17 cellular contexts compared by ENCODE assay signal in genomic region chr14:23557946-23558345, GRCh38. TPM values are rescaled to one million over a fixed set of nuclear protein-coding genes. Genes with fewer than 3 reads are reported as not detected.
DNase-seq lines count a peak whose midpoint lies in the region; ATAC-seq, FAIRE-seq and TF ChIP-seq lines count a peak whose summit lies in the region.
"Had no signal": no experiment of that assay in that cellular context is flagged by ENCODE, and none has a peak within 500 bp of the region (broad histone marks: within the 10 kb centered on the region; RNA-seq: fewer than 3 reads in every experiment).

No MANE protein-coding gene starts in this region.

- no peak overlapping the region for H3K27ac ChIP-seq in HepG2 (ENCODE audit: extremely low read length, insufficient read depth, low read length)
- no peak overlapping the region for H3K27ac ChIP-seq in right lobe of liver

- H3K27me3 ChIP-seq in HepG2 (ENCODE audit: control insufficient read depth in 1 of 2, insufficient read depth in 2 of 2, low read length in 2 of 2), result no peaks in the 10 kb centered on the region; a peak in 1 of 5 replicates
- H3K27me3 ChIP-seq in right lobe of liver, result no peaks in the 10 kb centered on the region
- H3K27me3 ChIP-seq: esophagus squamous epithelium had no signal

- BruUV-seq in HepG2 (replicated peaks; lab: Mats Ljungman, UMichigan), result no TSS peak

- H3K4me1 ChIP-seq in HepG2 (ENCODE audit: insufficient read depth, low read length) (peaks cover 54% of the 10 kb centered on the region), right lobe of liver (peaks cover 0 to 11% (median 3%) of the 10 kb centered on the region in 4 donors)

- H3K27ac Mint-ChIP-seq in T-cell, result peak overlapping the region; percentile 78 to 90
- no peak overlapping the region for H3K27ac Mint-ChIP-seq in glutamatergic neuron (ENCODE audit: unreplicated experiment)

- FAIRE-seq in HepG2 (lab: Jason Lieb, UNC), result no peak
- FAIRE-seq: urothelium cell line had no signal

- H3K4me1 Mint-ChIP-seq in T-cell (peaks cover 31 to 43% (median 38%) of the 10 kb centered on the region in 3 donors), glutamatergic neuron (ENCODE audit: low read depth, unreplicated experiment) (peaks cover 23% of the 10 kb centered on the region)

- H3K4me2 ChIP-seq in HepG2 (ENCODE audit: low read depth, low read length), result no peak overlapping the region

- intact Hi-C loops in HepG2 (cut with micrococcal nuclease; ENCODE audit: unreplicated experiment) (loop anchor here (2.0 to 5.0 kb wide), 2 partner anchors 235 to 291 kb away; no protein-coding TSS in a partner anchor), right lobe of liver (cut with DNase I) (no loop called here), cardiac septum (cut with DNase I) (loop anchor here (2.0 to 10.0 kb wide), 3 partner anchors 89 to 463 kb away; partner anchors contain the start of genes ACIN1, C14orf119, NGDN and PPP1R3E)

- H3K4me3 ChIP-seq in HepG2 (replicated peaks in 1 of 3; ENCODE audit: insufficient read depth in 1 of 3, low read depth in 2 of 3, low read length in 3 of 3) (no peak overlapping the region), right lobe of liver (no peak overlapping the region)
- H3K4me3 ChIP-seq: mucosa of descending colon had no signal

- no peak for ATAC-seq in HepG2
- no peak for ATAC-seq in right lobe of liver
- no peak for ATAC-seq in T-cell (replicated peaks in 1 of 4)
- ATAC-seq: mucosa of descending colon had no signal

- WGBS in HepG2 (ENCODE audit: low lambda C conversion rate), result 97% methylated on average over 1 of the region's 1 CpG
- no CpG with 5 or more reads among the region's 1 CpG for WGBS in right lobe of liver (ENCODE audit: insufficient coverage, low coverage, low lambda C conversion rate, missing lambda C conversion rate)

- H3K36me3 ChIP-seq in HepG2 (replicated peaks in 1 of 2; ENCODE audit: control insufficient read depth in 1 of 2, insufficient read depth in 2 of 2, low read length in 2 of 2), result peaks cover 32 to 39% of the 10 kb centered on the region in 2 experiments
- peaks cover 0 to 18% (median 0%) of the 10 kb centered on the region in 4 donors for H3K36me3 ChIP-seq in right lobe of liver

- in situ Hi-C loops in HepG2 (cut with HindIII; ENCODE audit: extremely low pct_ligation_motif_present, low pct_unique_long_range_greater_than_20kb) (loop anchor here (5.0 kb wide), 2 partner anchors 76 to 236 kb away; partner anchors contain the start of gene PABPN1), KBM-7 (cut with MboI; ENCODE audit: low pct_unique_long_range_greater_than_20kb, low sequenced_read_pairs) (no loop called here)

- H2AFZ ChIP-seq in HepG2 (ENCODE audit: low read length), result no peak overlapping the region

- no peak for TF ChIP-seq RAD21 in HepG2 (CRISPR knock-in tag; IDR thresholded peaks at IDR 0.05)

- H3K9me3 Mint-ChIP-seq in T-cell (no peaks in the 10 kb centered on the region), glutamatergic neuron (ENCODE audit: unreplicated experiment) (peaks cover 7% of the 10 kb centered on the region)

- TF ChIP-seq CTCF in HepG2 (CRISPR knock-in tag; IDR thresholded peaks at IDR 0.05), result no peak
- TF ChIP-seq CTCF in right lobe of liver (IDR thresholded peaks at IDR 0.05), result no peak
- no peak for TF ChIP-seq CTCF in glutamatergic neuron (IDR thresholded peaks at IDR 0.05; ENCODE audit: partially characterized antibody, unreplicated experiment)

- no peak for TF ChIP-seq POLR2A in HepG2 (IDR thresholded peaks at IDR 0.05; ENCODE audit: insufficient read depth in 1 of 2, low read depth in 2 of 2, low read length in 2 of 2)
- TF ChIP-seq POLR2A in right lobe of liver (IDR thresholded peaks at IDR 0.05), result no peak

- H3K9me3 ChIP-seq in HepG2 (ENCODE audit: low read length) (no peaks in the 10 kb centered on the region), right lobe of liver (no peaks in the 10 kb centered on the region)
- H3K9me3 ChIP-seq: esophagus squamous epithelium, mucosa of descending colon had no signal

- peaks cover 21% of the 10 kb centered on the region for H3K36me3 Mint-ChIP-seq in T-cell
- no peaks in the 10 kb centered on the region for H3K36me3 Mint-ChIP-seq in glutamatergic neuron (ENCODE audit: unreplicated experiment)

- peaks cover 9% of the 10 kb centered on the region for H3K79me2 ChIP-seq in HepG2 (ENCODE audit: insufficient read depth, low read length)

- CTCF ChIA-PET in HepG2 (lab: Yijun Ruan, JAX; ENCODE audit: low intra/inter-chr PET ratio, low total read pairs) (interaction anchor here (1.2 to 10.9 kb wide), 3 partner anchors 10 to 77 kb away, joined by 3 to 275 read pairs (median 3); partner anchors contain the start of gene AP1G2), T-cell (lab: Charles Lee) (interaction anchor here (0.6 to 9.2 kb wide), 6 partner anchors 11 to 547 kb away, joined by 3 to 107 read pairs (median 4); no protein-coding TSS in a partner anchor)

- H3K4me3 Mint-ChIP-seq in T-cell (peak overlapping the region; percentile 58 to 97 (median 73)), glutamatergic neuron (ENCODE audit: unreplicated experiment) (peak overlapping the region; percentile 87)

- POLR2A ChIA-PET in HepG2 (lab: Yijun Ruan, JAX), result interaction anchor here (0.7 to 7.6 kb wide), 10 partner anchors 10 to 326 kb away, joined by 3 to 113 read pairs (median 6); partner anchors contain the start of genes AP1G2, DHRS2 and PABPN1
- POLR2A ChIA-PET in T-cell (lab: Charles Lee), result no interaction called here

- peaks cover 9% of the 10 kb centered on the region; the same call in 1 of the 2 replicates for H4K20me1 ChIP-seq in HepG2 (ENCODE audit: insufficient read depth, low read length)

- H3K9ac ChIP-seq in HepG2 (ENCODE audit: insufficient read depth, low read depth, low read length), result no peak overlapping the region

- TF ChIP-seq EP300 in HepG2 (IDR thresholded peaks at IDR 0.05; ENCODE audit: low read depth in 2 of 2, low read length in 2 of 2) (no peak), HepG2 (CRISPR knock-in tag; IDR thresholded peaks at IDR 0.05; ENCODE audit: borderline replicate concordance) (no peak)

- H3K27me3 Mint-ChIP-seq in T-cell, result no peaks in the 10 kb centered on the region
- H3K27me3 Mint-ChIP-seq in glutamatergic neuron (ENCODE audit: unreplicated experiment), result peaks cover 14% of the 10 kb centered on the region

- DNase-seq in HepG2 (ENCODE audit: low spot score), result no peak
- no peak for DNase-seq in right lobe of liver
- no peak for DNase-seq in T-cell
- DNase-seq in glutamatergic neuron, result no peak
- DNase-seq in mucosa of gallbladder (ENCODE audit: low spot score), result no peak
- no peak for DNase-seq in cardiac septum (ENCODE audit: low spot score)
- no peak for DNase-seq in NK-92 (lab: John Stamatoyannopoulos, UW; ENCODE audit: unreplicated experiment)
- DNase-seq in KBM-7, result no peak
- DNase-seq: activated CD8-positive, alpha-beta memory T cell treated with anti-CD3 and anti-CD28 coated beads, Interleukin-2, amount 50 U/mL, for 4 hours; C1 segment of cervical spinal cord; esophagus squamous epithelium; GOT3; IMR-90; mucosa of descending colon; NCI-H1930 had no signal

RNA-seq across cellular contexts. Expression of gene THTPA, which starts 1.9 kb away (rescaled TPM):
- 7.1 and 7.4 TPM in 2 replicates for total RNA-seq in HepG2 (2016; rRNA removed; fragmentation: Illumina TruSeq; extraction: Trizol)
- total RNA-seq in HepG2 (2016; cell fraction: cytosol; rRNA removed; fragmentation: Illumina TruSeq; extraction: Trizol; ENCODE audit: low read depth), result 6.0 and 6.1 TPM in 2 replicates
- total RNA-seq in HepG2 (2016; cell fraction: insoluble cytoplasmic fraction; rRNA removed; fragmentation: Illumina TruSeq; extraction: Trizol), result 7.7 and 8.0 TPM in 2 replicates
- 12.8 and 13.3 TPM in 2 replicates for total RNA-seq in HepG2 (2016; cell fraction: membrane; rRNA removed; fragmentation: Illumina TruSeq; extraction: Trizol)
- total RNA-seq in HepG2 (2016; cell fraction: nucleus; rRNA removed; fragmentation: Illumina TruSeq; extraction: Trizol), result 5.8 and 5.9 TPM in 2 replicates
- 8.2 and 8.7 TPM in 2 replicates for polyA plus RNA-seq in HepG2 (2011; rRNA removed)
- 3.6 and 5.0 TPM in 2 replicates for polyA plus RNA-seq in HepG2 (2011; cell fraction: cytosol; rRNA removed)
- 11.3 and 17.7 TPM in 2 replicates for polyA plus RNA-seq in HepG2 (2011; cell fraction: nucleus; rRNA removed)
- polyA plus RNA-seq in HepG2 (2012), result 3.9 and 4.2 TPM in 2 replicates
- 14.5 and 18.4 TPM in 2 replicates for polyA plus RNA-seq in HepG2 (2016; cell fraction: cytosol; fragmentation: Illumina TruSeq; extraction: Trizol; ENCODE audit: low read depth)
- 11.7 and 13.4 TPM in 2 replicates for polyA plus RNA-seq in HepG2 (2016; cell fraction: insoluble cytoplasmic fraction; fragmentation: Illumina TruSeq; extraction: Trizol; ENCODE audit: low read depth)
- 18.6 and 20.0 TPM in 2 replicates for polyA plus RNA-seq in HepG2 (2016; cell fraction: membrane; fragmentation: Illumina TruSeq; extraction: Trizol; ENCODE audit: low read depth)
- 11.0 and 11.3 TPM in 2 replicates for polyA plus RNA-seq in HepG2 (2016; cell fraction: nucleus; fragmentation: Illumina TruSeq; extraction: Trizol; ENCODE audit: insufficient read depth, low read depth)
- 10.0 and 22.9 TPM in 2 replicates for polyA minus RNA-seq in HepG2 (2011; rRNA and poly(A)+ RNA removed; ENCODE audit: low replicate concordance)
- polyA minus RNA-seq in HepG2 (2011; cell fraction: cytosol; rRNA and poly(A)+ RNA removed), result 2.5 and 3.6 TPM in 2 replicates
- 6.8 and 7.2 TPM in 2 replicates for polyA minus RNA-seq in HepG2 (2011; cell fraction: nucleus; rRNA and poly(A)+ RNA removed)
- 10 to 100 TPM in 4 of 6 experiments, 1 to 10 TPM in 2; 8.2 to 15.0 (median 11.4) TPM for total RNA-seq in right lobe of liver
- total RNA-seq in T-cell, result 10 to 100 TPM; 13.3 to 26.4 (median 20.5) TPM
- total RNA-seq in glutamatergic neuron (ENCODE audit: unreplicated experiment), result 19.3 TPM
- total RNA-seq in mucosa of gallbladder, result 29.1 TPM
- total RNA-seq in cardiac septum, result 17.5 TPM

RNA-seq across cellular contexts. Expression of gene ZFHX2, which starts 6.4 kb away (rescaled TPM):
- total RNA-seq in HepG2 (2016; rRNA removed; fragmentation: Illumina TruSeq; extraction: Trizol) (0.44 and 0.49 TPM in 2 replicates), right lobe of liver (under 1 TPM; 0.33 to 0.83 (median 0.47) TPM), T-cell (1 to 10 TPM in 1 of 5 donors, under 1 TPM in 4; 0.15 to 1.3 (median 0.44) TPM), glutamatergic neuron (ENCODE audit: unreplicated experiment) (39.1 TPM), mucosa of gallbladder (12.5 TPM), cardiac septum (1.3 TPM)
- total RNA-seq in HepG2 (2016; cell fraction: cytosol; rRNA removed; fragmentation: Illumina TruSeq; extraction: Trizol; ENCODE audit: low read depth), result 0.81 and 0.88 TPM in 2 replicates
- 0.39 and 0.40 TPM in 2 replicates for total RNA-seq in HepG2 (2016; cell fraction: insoluble cytoplasmic fraction; rRNA removed; fragmentation: Illumina TruSeq; extraction: Trizol)
- 0.49 and 0.62 TPM in 2 replicates for total RNA-seq in HepG2 (2016; cell fraction: membrane; rRNA removed; fragmentation: Illumina TruSeq; extraction: Trizol)
- total RNA-seq in HepG2 (2016; cell fraction: nucleus; rRNA removed; fragmentation: Illumina TruSeq; extraction: Trizol), result 0.78 and 1.1 TPM in 2 replicates
- polyA plus RNA-seq in HepG2 (2011; rRNA removed), result 0.17 and 0.24 TPM in 2 replicates
- polyA plus RNA-seq in HepG2 (2011; cell fraction: cytosol; rRNA removed), result 0.04 and 0.22 TPM in 2 replicates
- polyA plus RNA-seq in HepG2 (2011; cell fraction: nucleus; rRNA removed), result 1.2 and 1.4 TPM in 2 replicates
- polyA plus RNA-seq in HepG2 (2012), result 0.92 and 0.93 TPM in 2 replicates
- polyA plus RNA-seq in HepG2 (2016; cell fraction: cytosol; fragmentation: Illumina TruSeq; extraction: Trizol; ENCODE audit: low read depth), result 0.29 TPM in 2 replicates
- 0.53 and 0.73 TPM in 2 replicates for polyA plus RNA-seq in HepG2 (2016; cell fraction: insoluble cytoplasmic fraction; fragmentation: Illumina TruSeq; extraction: Trizol; ENCODE audit: low read depth)
- polyA plus RNA-seq in HepG2 (2016; cell fraction: membrane; fragmentation: Illumina TruSeq; extraction: Trizol; ENCODE audit: low read depth), result 0.19 and 0.22 TPM in 2 replicates
- polyA plus RNA-seq in HepG2 (2016; cell fraction: nucleus; fragmentation: Illumina TruSeq; extraction: Trizol; ENCODE audit: insufficient read depth, low read depth), result 0.79 and 1.2 TPM in 2 replicates
- 0.21 and 1.7 TPM in 2 replicates for polyA minus RNA-seq in HepG2 (2011; rRNA and poly(A)+ RNA removed; ENCODE audit: low replicate concordance)
- 0.26 and 1.6 TPM in 2 replicates for polyA minus RNA-seq in HepG2 (2011; cell fraction: cytosol; rRNA and poly(A)+ RNA removed)
- 1.7 and 2.2 TPM in 2 replicates for polyA minus RNA-seq in HepG2 (2011; cell fraction: nucleus; rRNA and poly(A)+ RNA removed)

RNA-seq across cellular contexts. Expression of gene AP1G2, which starts 9.6 kb away (rescaled TPM):
- total RNA-seq in HepG2 (2016; rRNA removed; fragmentation: Illumina TruSeq; extraction: Trizol), result 39.4 and 96.9 TPM in 2 replicates
- total RNA-seq in HepG2 (2016; cell fraction: cytosol; rRNA removed; fragmentation: Illumina TruSeq; extraction: Trizol; ENCODE audit: low read depth), result 27.1 and 29.2 TPM in 2 replicates
- total RNA-seq in HepG2 (2016; cell fraction: insoluble cytoplasmic fraction; rRNA removed; fragmentation: Illumina TruSeq; extraction: Trizol), result 43.1 and 100 TPM in 2 replicates
- total RNA-seq in HepG2 (2016; cell fraction: membrane; rRNA removed; fragmentation: Illumina TruSeq; extraction: Trizol), result 15.6 and 15.9 TPM in 2 replicates
- 143 and 149 TPM in 2 replicates for total RNA-seq in HepG2 (2016; cell fraction: nucleus; rRNA removed; fragmentation: Illumina TruSeq; extraction: Trizol)
- 611 and 685 TPM in 2 replicates for polyA plus RNA-seq in HepG2 (2011; rRNA removed)
- polyA plus RNA-seq in HepG2 (2011; cell fraction: cytosol; rRNA removed), result 118 and 170 TPM in 2 replicates
- polyA plus RNA-seq in HepG2 (2011; cell fraction: nucleus; rRNA removed), result 4,733 and 5,679 TPM in 2 replicates
- polyA plus RNA-seq in HepG2 (2012), result 202 and 318 TPM in 2 replicates
- 12.6 and 13.8 TPM in 2 replicates for polyA plus RNA-seq in HepG2 (2016; cell fraction: cytosol; fragmentation: Illumina TruSeq; extraction: Trizol; ENCODE audit: low read depth)
- 49.4 and 63.1 TPM in 2 replicates for polyA plus RNA-seq in HepG2 (2016; cell fraction: insoluble cytoplasmic fraction; fragmentation: Illumina TruSeq; extraction: Trizol; ENCODE audit: low read depth)
- polyA plus RNA-seq in HepG2 (2016; cell fraction: membrane; fragmentation: Illumina TruSeq; extraction: Trizol; ENCODE audit: low read depth), result 18.9 and 19.4 TPM in 2 replicates
- polyA plus RNA-seq in HepG2 (2016; cell fraction: nucleus; fragmentation: Illumina TruSeq; extraction: Trizol; ENCODE audit: insufficient read depth, low read depth), result 559 and 594 TPM in 2 replicates
- polyA minus RNA-seq in HepG2 (2011; rRNA and poly(A)+ RNA removed; ENCODE audit: low replicate concordance), result 166 and 365 TPM in 2 replicates
- polyA minus RNA-seq in HepG2 (2011; cell fraction: cytosol; rRNA and poly(A)+ RNA removed), result 55.5 and 58.2 TPM in 2 replicates
- polyA minus RNA-seq in HepG2 (2011; cell fraction: nucleus; rRNA and poly(A)+ RNA removed), result 527 and 596 TPM in 2 replicates
- total RNA-seq in right lobe of liver, result 10 to 100 TPM; 13.6 to 25.9 (median 23.0) TPM
- total RNA-seq in T-cell, result 100 to 1,000 TPM; 321 to 526 (median 484) TPM
- total RNA-seq in glutamatergic neuron (ENCODE audit: unreplicated experiment), result 105 TPM
- 294 TPM for total RNA-seq in mucosa of gallbladder
- total RNA-seq in cardiac septum, result 12.8 TPM

RNA-seq across cellular contexts. Expression of gene JPH4, which starts 20.6 kb away (rescaled TPM):
- 0.14 and 0.22 TPM in 2 replicates for total RNA-seq in HepG2 (2016; rRNA removed; fragmentation: Illumina TruSeq; extraction: Trizol)
- total RNA-seq in HepG2 (2016; cell fraction: cytosol; rRNA removed; fragmentation: Illumina TruSeq; extraction: Trizol; ENCODE audit: low read depth), result 0.10 TPM in 1 of 2 replicates, not detected in the other
- total RNA-seq in HepG2 (2016; cell fraction: insoluble cytoplasmic fraction; rRNA removed; fragmentation: Illumina TruSeq; extraction: Trizol), result 0.13 and 0.15 TPM in 2 replicates
- total RNA-seq in HepG2 (2016; cell fraction: membrane; rRNA removed; fragmentation: Illumina TruSeq; extraction: Trizol), result 0.10 and 0.22 TPM in 2 replicates
- total RNA-seq in HepG2 (2016; cell fraction: nucleus; rRNA removed; fragmentation: Illumina TruSeq; extraction: Trizol), result 0.12 and 0.44 TPM in 2 replicates
- 0.08 and 0.16 TPM in 2 replicates for polyA plus RNA-seq in HepG2 (2011; rRNA removed)
- 0.15 and 0.18 TPM in 2 replicates for polyA plus RNA-seq in HepG2 (2011; cell fraction: cytosol; rRNA removed)
- polyA plus RNA-seq in HepG2 (2011; cell fraction: nucleus; rRNA removed), result 1.1 TPM in 2 replicates
- 0.16 and 0.54 TPM in 2 replicates for polyA plus RNA-seq in HepG2 (2012)
- 0.05 and 0.10 TPM in 2 replicates for polyA plus RNA-seq in HepG2 (2016; cell fraction: cytosol; fragmentation: Illumina TruSeq; extraction: Trizol; ENCODE audit: low read depth)
- 0.22 and 0.33 TPM in 2 replicates for polyA plus RNA-seq in HepG2 (2016; cell fraction: insoluble cytoplasmic fraction; fragmentation: Illumina TruSeq; extraction: Trizol; ENCODE audit: low read depth)
- polyA plus RNA-seq in HepG2 (2016; cell fraction: membrane; fragmentation: Illumina TruSeq; extraction: Trizol; ENCODE audit: low read depth), result 0.10 and 0.17 TPM in 2 replicates
- 0.42 and 0.55 TPM in 2 replicates for polyA plus RNA-seq in HepG2 (2016; cell fraction: nucleus; fragmentation: Illumina TruSeq; extraction: Trizol; ENCODE audit: insufficient read depth, low read depth)
- 0.18 TPM in 1 of 2 replicates, not detected in the other for polyA minus RNA-seq in HepG2 (2011; rRNA and poly(A)+ RNA removed; ENCODE audit: low replicate concordance)
- polyA minus RNA-seq in HepG2 (2011; cell fraction: cytosol; rRNA and poly(A)+ RNA removed), result 0.35 TPM in 1 of 2 replicates, not detected in the other
- 0.13 and 0.25 TPM in 2 replicates for polyA minus RNA-seq in HepG2 (2011; cell fraction: nucleus; rRNA and poly(A)+ RNA removed)
- under 1 TPM in 3 of 6 experiments, not detected in 3; 0.07 to 0.20 (median 0.19) TPM for total RNA-seq in right lobe of liver
- total RNA-seq in T-cell, result under 1 TPM in 2 of 5 donors, not detected in 3; 0.10 to 0.13 TPM
- 52.7 TPM for total RNA-seq in glutamatergic neuron (ENCODE audit: unreplicated experiment)
- total RNA-seq in mucosa of gallbladder, result 1.2 TPM
- 0.19 TPM for total RNA-seq in cardiac septum
- total RNA-seq: IMR-90; T-helper 2 cell treated with Interferon-gamma antibody and Interleukin-4, amounts not matched to agents 100 ng/mL and 5 ng/mL, for 36 hours had no signal
- polyA plus RNA-seq: IMR-90 had no signal

Comparison
In these comparisons a context has a peak if more than half of its experiments do, and no peak if none do; other contexts are left out.
1. intact Hi-C loops: an anchor here in HepG2 (2.0 to 5.0 kb wide) and cardiac septum (2.0 to 10.0 kb wide); none called in right lobe of liver.